In the genomic region with DNA sequence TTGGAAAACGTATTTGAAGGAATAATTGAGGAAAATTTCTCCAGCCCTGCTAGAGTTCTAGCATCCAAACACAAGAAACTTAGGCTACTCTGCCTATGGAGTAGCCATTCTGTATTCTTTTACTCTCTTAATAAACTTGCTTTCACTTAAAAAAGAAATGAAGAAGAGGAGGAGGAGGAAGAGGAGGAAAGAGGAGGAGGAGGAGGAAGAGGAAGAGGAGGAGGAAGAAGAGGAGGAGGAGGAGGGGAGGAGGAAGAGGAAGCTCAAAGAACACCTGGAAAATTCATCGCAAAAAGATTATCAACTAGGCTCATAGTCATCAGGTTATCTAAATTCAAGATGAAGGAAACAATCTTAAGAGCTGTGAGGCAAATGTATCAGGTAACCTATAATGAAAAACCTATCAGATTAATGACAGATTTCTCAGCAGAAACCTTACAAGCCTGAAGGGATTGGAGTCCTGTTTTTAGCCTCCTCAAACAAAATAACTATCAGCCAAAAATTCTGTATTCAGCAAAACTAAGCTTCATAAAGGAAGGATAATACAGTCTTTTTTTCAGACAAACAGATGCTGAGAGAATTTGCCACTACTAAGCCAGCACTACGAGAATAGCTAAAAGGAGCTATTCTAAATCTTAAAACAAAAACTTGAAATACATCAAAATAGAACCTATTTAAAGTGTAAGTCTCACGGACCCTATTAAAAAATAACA, we compare ENCODE assay signal across 38 cellular contexts. TPM values are rescaled to one million over a fixed set of nuclear protein-coding genes. Genes with fewer than 3 reads are reported as not detected.
"Had no signal": no experiment of that assay in that cellular context is flagged by ENCODE, and none has a peak within 500 bp of the region (broad histone marks: within the 10 kb centered on the region; RNA-seq: fewer than 3 reads in every experiment).

No MANE protein-coding gene starts in this region.

- DNase-seq: Kasumi-1, MG63, NCI-H1048, NCI-H1092 treated with DMSO at 0.1 percent for 48 hours, NCI-H1105 treated with DMSO at 0.1 percent for 48 hours, NCI-H1417, NCI-H1436, NCI-H146, NCI-H1694, NCI-H187, NCI-H1930, NCI-H2029 treated with DMSO at 0.1 percent for 48 hours, NCI-H2081 treated with DMSO at 0.1 percent for 48 hours, NCI-H2107, NCI-H2171, NCI-H226, NCI-H446 treated with DMSO at 0.1 percent for 48 hours, NCI-H510A, NCI-H524, NCI-H526, NCI-H69, NCI-H748 treated with DMSO at 0.1 percent for 48 hours, NCI-H82, PC-9, SHP77, SIG-M5, SJCRH30, SW 1271 had no signal

- H3K27ac ChIP-seq: KMS-11, PC-9, RWPE1, SJCRH30, SK-N-MC had no signal

- H3K9ac ChIP-seq: KMS-11 had no signal

- ATAC-seq: Panc1, Right ventricle myocardium inferior had no signal

- H3K27me3 ChIP-seq: MG63, SJCRH30 had no signal

- H2AFZ ChIP-seq: PC-9 had no signal

- H3K36me3 ChIP-seq: MG63, SJCRH30 had no signal

- H3K9me3 ChIP-seq: MG63, SJCRH30 had no signal

- H3K4me1 ChIP-seq: SJCRH30 had no signal

- FAIRE-seq: RCC 7860 had no signal

- H3K4me3 ChIP-seq: MG63, PC-9, SJCRH30, SK-N-MC had no signal

- H3K4me2 ChIP-seq: KMS-11, PC-9 had no signal

RNA-seq across cellular contexts. Expression of gene DSC1, which starts 56.2 kb away (rescaled TPM):
- total RNA-seq: M059J, OCI-LY7, RPMI7951, SJCRH30, SK-MEL-5 had no signal
